ENCODE assay signal across 25 cellular contexts in the genomic region with DNA sequence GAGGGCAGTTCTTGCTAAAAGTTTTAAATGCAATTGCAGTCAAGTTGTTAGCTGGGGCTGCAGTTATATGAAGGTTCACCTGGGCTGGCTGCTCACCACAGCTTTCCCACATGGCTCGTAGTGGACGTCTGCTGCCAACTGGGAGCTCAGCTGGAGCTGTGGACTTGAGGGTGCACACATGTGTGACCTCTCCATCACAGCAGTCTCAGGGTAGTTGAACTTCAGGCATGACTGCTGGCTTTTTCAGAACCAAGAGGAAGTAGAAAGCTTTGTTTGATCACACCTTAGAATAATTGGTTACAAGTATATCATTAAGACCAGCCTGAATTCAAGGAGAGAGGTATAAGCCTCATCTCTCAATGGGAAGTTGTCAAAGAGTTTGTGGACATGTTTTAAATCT.
A peak's percentile ranks its signal among the peaks of the same experiment; 100 is the strongest.
DNase-seq lines count a peak whose midpoint lies in the region; ATAC-seq and TF ChIP-seq lines count a peak whose summit lies in the region.
"Had no signal": no experiment of that assay in that cellular context is flagged by ENCODE, and none has a peak within 500 bp of the region (broad histone marks: within the 10 kb centered on the region; RNA-seq: fewer than 3 reads in every experiment).

No MANE protein-coding gene starts in this region.

- no peaks in the 10 kb centered on the region for H3K9me2 ChIP-seq in OCI-LY1 (ENCODE audit: low read depth, low read length)
- H3K9me2 ChIP-seq: SK-N-SH had no signal

- H3K27me3 Mint-ChIP-seq in CD8-positive, alpha-beta memory T cell, result peaks cover 0 to 5% of the 10 kb centered on the region in 2 donors

- H3K36me3 Mint-ChIP-seq in CD8-positive, alpha-beta memory T cell, result no peaks in the 10 kb centered on the region
- H3K36me3 Mint-ChIP-seq: CD14-positive monocyte; naive thymus-derived CD8-positive, alpha-beta T cell had no signal

- CTCF ChIA-PET in CD8-positive, alpha-beta memory T cell (lab: Charles Lee), result no interaction called here

- peaks cover 0 to 12% (median 5%) of the 10 kb centered on the region in 5 donors for H3K9me3 Mint-ChIP-seq in CD8-positive, alpha-beta memory T cell

- H3K4me1 ChIP-seq in BLaER1 treated with 17β-estradiol and CSF1 and Interleukin-3, amounts not matched to agents 10 nM and 100 nM, result peaks cover 7 to 73% (median 46%) of the 10 kb centered on the region in 10 experiments; a peak in 19 of 20 replicates
- peaks cover 59% of the 10 kb centered on the region for H3K4me1 ChIP-seq in OCI-LY1 (ENCODE audit: insufficient read depth, low read length, severe bottlenecking)
- no peaks in the 10 kb centered on the region for H3K4me1 ChIP-seq in CD8-positive, alpha-beta memory T cell (ENCODE audit: insufficient read depth, low read length)
- H3K4me1 ChIP-seq: adrenal gland, breast epithelium, parathyroid adenoma had no signal

- no peak overlapping the region for H3K27ac Mint-ChIP-seq in CD8-positive, alpha-beta memory T cell
- H3K27ac Mint-ChIP-seq: CD14-positive monocyte; naive thymus-derived CD8-positive, alpha-beta T cell; T-helper 2 cell treated with Interferon-gamma antibody and Interleukin-4, amounts not matched to agents 5 μg/mL and 100 μg/mL, for 36 hours had no signal

- no peaks in the 10 kb centered on the region for H3F3A ChIP-seq in OCI-LY1 (ENCODE audit: insufficient read depth, low read length)

- no peak overlapping the region for H3K9ac ChIP-seq in BLaER1 treated with 17β-estradiol and CSF1 and Interleukin-3, amounts not matched to agents 10 nM and 100 nM
- no peak overlapping the region for H3K9ac ChIP-seq in OCI-LY1 (ENCODE audit: low read length)
- H3K9ac ChIP-seq: parathyroid adenoma, SK-N-SH had no signal

- H3K79me2 ChIP-seq in OCI-LY1 (ENCODE audit: insufficient read depth, low read length), result no peaks in the 10 kb centered on the region
- H3K79me2 ChIP-seq: parathyroid adenoma had no signal

- peaks cover 0 to 26% (median 9%) of the 10 kb centered on the region in 11 experiments; a peak in 12 of 22 replicates for H3K9me3 ChIP-seq in BLaER1 treated with 17β-estradiol and CSF1 and Interleukin-3, amounts not matched to agents 10 nM and 100 nM (replicated peaks in 1 of 11)
- no peaks in the 10 kb centered on the region for H3K9me3 ChIP-seq in OCI-LY1 (ENCODE audit: low read length)
- H3K9me3 ChIP-seq in CD8-positive, alpha-beta memory T cell (ENCODE audit: low read length), result no peaks in the 10 kb centered on the region
- H3K9me3 ChIP-seq: adrenal gland, breast epithelium, SK-N-SH had no signal

- no peaks in the 10 kb centered on the region for H4K20me1 ChIP-seq in BLaER1 treated with 17β-estradiol and CSF1 and Interleukin-3, amounts not matched to agents 10 nM and 100 nM
- H4K20me1 ChIP-seq in OCI-LY1 (ENCODE audit: insufficient read depth, low read length), result no peaks in the 10 kb centered on the region

- H3K4me2 ChIP-seq in BLaER1 treated with 17β-estradiol and CSF1 and Interleukin-3, amounts not matched to agents 10 nM and 100 nM, result peak overlapping the region; percentile 20 to 80 (median 62); a peak in 17 of 22 replicates
- H3K4me2 ChIP-seq in OCI-LY1 (ENCODE audit: low read length), result peak overlapping the region; percentile 32; the same call in 1 of the 2 replicates
- H3K4me2 ChIP-seq: SK-N-SH had no signal

- H3K27me3 ChIP-seq in BLaER1 treated with 17β-estradiol and CSF1 and Interleukin-3, amounts not matched to agents 10 nM and 100 nM, result no peaks in the 10 kb centered on the region
- no peaks in the 10 kb centered on the region for H3K27me3 ChIP-seq in OCI-LY1 (ENCODE audit: insufficient read depth, low read length)
- no peaks in the 10 kb centered on the region for H3K27me3 ChIP-seq in CD8-positive, alpha-beta memory T cell (ENCODE audit: insufficient read depth, low read length, poor library complexity, severe bottlenecking)
- H3K27me3 ChIP-seq: adrenal gland, breast epithelium had no signal

- H3K4me3 ChIP-seq in BLaER1 treated with 17β-estradiol and CSF1 and Interleukin-3, amounts not matched to agents 10 nM and 100 nM, result peak overlapping the region in 2 of 10 experiments; percentile 5; a peak in 1 of 20 replicates
- H3K4me3 ChIP-seq in OCI-LY1 (ENCODE audit: low read depth, low read length, poor library complexity, severe bottlenecking), result no peak overlapping the region
- H3K4me3 ChIP-seq in CD8-positive, alpha-beta memory T cell (ENCODE audit: low read length), result no peak overlapping the region
- H3K4me3 ChIP-seq: adrenal gland, breast epithelium had no signal

- H3K4me3 Mint-ChIP-seq in CD8-positive, alpha-beta memory T cell, result no peak overlapping the region
- H3K4me3 Mint-ChIP-seq: CD14-positive monocyte; T-helper 2 cell treated with Interferon-gamma antibody and Interleukin-4, amounts not matched to agents 5 μg/mL and 100 μg/mL, for 36 hours had no signal

- POLR2A ChIA-PET in CD8-positive, alpha-beta memory T cell (lab: Charles Lee), result no interaction called here

- H3K4me1 Mint-ChIP-seq in CD8-positive, alpha-beta memory T cell, result no peaks in the 10 kb centered on the region
- H3K4me1 Mint-ChIP-seq: CD14-positive monocyte had no signal

- H3K27ac ChIP-seq in BLaER1 treated with 17β-estradiol and CSF1 and Interleukin-3, amounts not matched to agents 10 nM and 100 nM, result peak overlapping the region in 4 of 11 experiments; percentile 0 to 65 (median 31); a peak in 6 of 22 replicates
- H3K27ac ChIP-seq in OCI-LY1 (ENCODE audit: low read depth, low read length, poor library complexity, severe bottlenecking), result peak overlapping the region; percentile 45
- no peak overlapping the region for H3K27ac ChIP-seq in CD8-positive, alpha-beta memory T cell (ENCODE audit: low read depth, low read length)
- H3K27ac ChIP-seq: adrenal gland, breast epithelium, parathyroid adenoma, WERI-Rb-1 had no signal

- no peak overlapping the region for H2AFZ ChIP-seq in OCI-LY1 (ENCODE audit: low read length)
- H2AFZ ChIP-seq: parathyroid adenoma had no signal

- ATAC-seq in GM18907 (IDR thresholded peaks at IDR 0.05; ENCODE audit: unreplicated experiment), result peak; percentile 37
- ATAC-seq in HG02759 (IDR thresholded peaks at IDR 0.05; ENCODE audit: unreplicated experiment), result peak; percentile 40
- ATAC-seq: HCT116; naive thymus-derived CD8-positive, alpha-beta T cell had no signal

- no peak for TF ChIP-seq CTCF in OCI-LY1 (IDR thresholded peaks at IDR 0.05; ENCODE audit: low read length)

- H3K36me3 ChIP-seq in BLaER1 treated with 17β-estradiol and CSF1 and Interleukin-3, amounts not matched to agents 10 nM and 100 nM, result no peaks in the 10 kb centered on the region
- no peaks in the 10 kb centered on the region for H3K36me3 ChIP-seq in OCI-LY1 (ENCODE audit: insufficient read depth, low read length)
- no peaks in the 10 kb centered on the region for H3K36me3 ChIP-seq in CD8-positive, alpha-beta memory T cell (ENCODE audit: insufficient read depth, low read length)
- H3K36me3 ChIP-seq: adrenal gland, breast epithelium, WERI-Rb-1 had no signal

- DNase-seq in OCI-M1 (lab: John Stamatoyannopoulos, UW) (no peak), NK-92 (lab: John Stamatoyannopoulos, UW; ENCODE audit: unreplicated experiment) (no peak), NCI-H146 (lab: John Stamatoyannopoulos, UW) (no peak)
- DNase-seq in CD8-positive, alpha-beta memory T cell, result no peak
- DNase-seq: activated CD4-positive, alpha-beta T cell treated with anti-CD3 and anti-CD28 coated beads, Interleukin-2, amount 50 U/mL, for 4 hours; adrenal gland; cortex of kidney; GF-D8; glutamatergic neuron; KBM-7; mesendoderm; naive thymus-derived CD8-positive, alpha-beta T cell; NCI-H1694; NCI-H774; SK-N-SH; WERI-Rb-1 had no signal
